Comparison of ENCODE assay signal across 19 cellular contexts in genomic region chr1:29523531-29523930, GRCh38.
A peak's percentile ranks its signal among the peaks of the same experiment; 100 is the strongest.
DNase-seq lines count a peak whose midpoint lies in the region; ATAC-seq and TF ChIP-seq lines count a peak whose summit lies in the region.
"Had no signal": no experiment of that assay in that cellular context is flagged by ENCODE, and none has a peak within 500 bp of the region (broad histone marks: within the 10 kb centered on the region; RNA-seq: fewer than 3 reads in every experiment).

No MANE protein-coding gene starts in this region.

- peaks cover 8% of the 10 kb centered on the region; the same call in 2 of the 3 replicates for H3K9me3 Mint-ChIP-seq in GM23338
- peaks cover 0 to 10% (median 4%) of the 10 kb centered on the region in 8 donors for H3K9me3 Mint-ChIP-seq in CD4-positive, alpha-beta memory T cell
- H3K9me3 Mint-ChIP-seq in activated T-cell treated with anti-CD3 and anti-CD28 coated beads, Interleukin-2, amount 50 U/mL, for 24 hours: peaks cover 2% of the 10 kb centered on the region

- H3K4me2 ChIP-seq in GM23338: no peak overlapping the region

- no peak overlapping the region for H3K4me3 ChIP-seq in GM23338
- H3K4me3 ChIP-seq in NT2/D1 (ENCODE audit: insufficient read length, low read depth): no peak overlapping the region
- H3K4me3 ChIP-seq in sigmoid colon: no peak overlapping the region
- no peak overlapping the region for H3K4me3 ChIP-seq in CD4-positive, alpha-beta memory T cell (ENCODE audit: low read length in 2 of 2)
- H3K4me3 ChIP-seq: SJSA1 had no signal

- H3K9me2 ChIP-seq in GM23338 (ENCODE audit: insufficient read depth): no peaks in the 10 kb centered on the region

- DNase-seq in GM23338 (ENCODE audit: low spot score) (no peak), NT2/D1 (ENCODE audit: low read depth, low spot score) (no peak), islet precursor cell (peak; percentile 40), sigmoid colon (peak; percentile 12), GM20000 (ENCODE audit: low spot score) (no peak)
- DNase-seq in CD4-positive, alpha-beta memory T cell: no peak
- DNase-seq in activated T-cell treated with anti-CD3 and anti-CD28 coated beads, Interleukin-2, amount 50 U/mL, for 24 hours: no peak
- DNase-seq: DMS 273 treated with DMSO at 0.1 percent for 48 hours; IMR-90; Karpas-422; MM.1S; NCI-H1092 treated with DMSO at 0.1 percent for 48 hours; NCI-H226; NCI-H524 treated with DMSO at 0.1 percent for 48 hours; NK-92 treated with Interleukin-12 subunit alpha and Interleukin-12 subunit beta, amount 100 ng/mL, for 24 hours; PC-3 had no signal

- peak overlapping the region; percentile 50; the same call in 1 of the 2 replicates for H3K27ac Mint-ChIP-seq in GM23338
- no peak overlapping the region for H3K27ac Mint-ChIP-seq in CD4-positive, alpha-beta memory T cell
- H3K27ac Mint-ChIP-seq in activated T-cell treated with anti-CD3 and anti-CD28 coated beads, Interleukin-2, amount 50 U/mL, for 24 hours: no peak overlapping the region

- peak overlapping the region; percentile 29 for H3K9ac ChIP-seq in NT2/D1 (ENCODE audit: insufficient read length, low read depth)

- peak overlapping the region; percentile 72; the same call in 1 of the 2 replicates for H2AFZ ChIP-seq in GM23338

- no peak for TF ChIP-seq EP300 in sigmoid colon (IDR thresholded peaks at IDR 0.05)

- WGBS in sigmoid colon, 2 donors: 70 to 73% methylated on average over 10 of the region's 10 CpGs

- ATAC-seq in GM23338: peak; percentile 18; the same call in 1 of the 3 replicates
- ATAC-seq: PC-3 had no signal

- peaks cover 19% of the 10 kb centered on the region for H3K4me1 Mint-ChIP-seq in GM23338
- no peaks in the 10 kb centered on the region for H3K4me1 Mint-ChIP-seq in CD4-positive, alpha-beta memory T cell
- no peaks in the 10 kb centered on the region for H3K4me1 Mint-ChIP-seq in activated T-cell treated with anti-CD3 and anti-CD28 coated beads, Interleukin-2, amount 50 U/mL, for 24 hours (ENCODE audit: low read depth)

- POLR2A ChIA-PET in CD4-positive, alpha-beta memory T cell (lab: Charles Lee; ENCODE audit: partially characterized antibody): no interaction called here

- no peak overlapping the region for H3K27ac ChIP-seq in GM23338 (ENCODE audit: low read depth)
- H3K27ac ChIP-seq in sigmoid colon: no peak overlapping the region
- H3K27ac ChIP-seq in CD4-positive, alpha-beta memory T cell (ENCODE audit: low read depth, low read length): no peak overlapping the region
- H3K27ac ChIP-seq: C4-2B, RWPE1, SJSA1 had no signal

- no peaks in the 10 kb centered on the region for H3K27me3 ChIP-seq in GM23338 (ENCODE audit: insufficient read depth)
- H3K27me3 ChIP-seq in NT2/D1 (ENCODE audit: insufficient read depth, insufficient read length): peaks cover 4% of the 10 kb centered on the region
- H3K27me3 ChIP-seq in sigmoid colon: peaks cover 0 to 51% (median 9%) of the 10 kb centered on the region in 3 donors
- H3K27me3 ChIP-seq in CD4-positive, alpha-beta memory T cell (ENCODE audit: insufficient read depth, low read length): no peaks in the 10 kb centered on the region
- H3K27me3 ChIP-seq: SJSA1 had no signal

- TF ChIP-seq CTCF in GM23338 (conservative IDR thresholded peaks at IDR 0.05; ENCODE audit: low read depth in 2 of 2) (no peak), sigmoid colon (IDR thresholded peaks at IDR 0.05) (no peak), GM20000 (IDR thresholded peaks at IDR 0.05; ENCODE audit: extremely low read depth, missing control alignments) (no peak)

- no peak for TF ChIP-seq POLR2A in sigmoid colon (IDR thresholded peaks at IDR 0.05)

- H3K27me3 Mint-ChIP-seq in GM23338 (ENCODE audit: insufficient read depth, low read depth, poor library complexity): peaks cover 7% of the 10 kb centered on the region
- H3K27me3 Mint-ChIP-seq in CD4-positive, alpha-beta memory T cell: peaks cover 20 to 21% of the 10 kb centered on the region in 2 donors
- peaks cover 41% of the 10 kb centered on the region for H3K27me3 Mint-ChIP-seq in activated T-cell treated with anti-CD3 and anti-CD28 coated beads, Interleukin-2, amount 50 U/mL, for 24 hours

- H3K9me3 ChIP-seq in NT2/D1 (ENCODE audit: insufficient read depth, low read length) (no peaks in the 10 kb centered on the region), sigmoid colon (no peaks in the 10 kb centered on the region)
- H3K9me3 ChIP-seq in CD4-positive, alpha-beta memory T cell (ENCODE audit: control insufficient read depth in 1 of 2, low read length in 2 of 2): no peaks in the 10 kb centered on the region
- H3K9me3 ChIP-seq: SJSA1 had no signal

- intact Hi-C loops in sigmoid colon (cut with DNase I): no loop called here
- intact Hi-C loops in CD4-positive, alpha-beta memory T cell (cut with micrococcal nuclease): no loop called here

- CTCF ChIA-PET in CD4-positive, alpha-beta memory T cell (lab: Charles Lee; ENCODE audit: partially characterized antibody): no interaction called here

- H3K4me3 Mint-ChIP-seq in GM23338: no peak overlapping the region; the same call in 2 of the 3 replicates
- H3K4me3 Mint-ChIP-seq in CD4-positive, alpha-beta memory T cell: no peak overlapping the region
- H3K4me3 Mint-ChIP-seq in activated T-cell treated with anti-CD3 and anti-CD28 coated beads, Interleukin-2, amount 50 U/mL, for 24 hours: no peak overlapping the region

- no peaks in the 10 kb centered on the region for H4K20me1 ChIP-seq in GM23338 (replicated peaks; ENCODE audit: insufficient read depth)

- H3K4me1 ChIP-seq in GM23338 (ENCODE audit: insufficient read depth) (no peaks in the 10 kb centered on the region), NT2/D1 (ENCODE audit: insufficient read depth, insufficient read length) (peaks cover 34% of the 10 kb centered on the region), sigmoid colon (no peaks in the 10 kb centered on the region)
- no peaks in the 10 kb centered on the region for H3K4me1 ChIP-seq in CD4-positive, alpha-beta memory T cell (ENCODE audit: insufficient read depth, low read length)
- H3K4me1 ChIP-seq: SJSA1 had no signal

- H3K36me3 ChIP-seq in GM23338 (ENCODE audit: insufficient read depth): no peaks in the 10 kb centered on the region
- no peaks in the 10 kb centered on the region for H3K36me3 ChIP-seq in NT2/D1 (ENCODE audit: insufficient read depth, insufficient read length, low read length)
- no peaks in the 10 kb centered on the region for H3K36me3 ChIP-seq in sigmoid colon
- no peaks in the 10 kb centered on the region for H3K36me3 ChIP-seq in CD4-positive, alpha-beta memory T cell (ENCODE audit: insufficient read depth, low read length)
- H3K36me3 ChIP-seq: SJSA1 had no signal

- H3K79me2 ChIP-seq in GM23338 (replicated peaks; ENCODE audit: insufficient read depth): no peaks in the 10 kb centered on the region

- H3K36me3 Mint-ChIP-seq in GM23338 (ENCODE audit: low read depth): no peaks in the 10 kb centered on the region; the same call in 2 of the 3 replicates
- H3K36me3 Mint-ChIP-seq in CD4-positive, alpha-beta memory T cell: no peaks in the 10 kb centered on the region
- no peaks in the 10 kb centered on the region for H3K36me3 Mint-ChIP-seq in activated T-cell treated with anti-CD3 and anti-CD28 coated beads, Interleukin-2, amount 50 U/mL, for 24 hours (ENCODE audit: low read depth)

- H3F3A ChIP-seq in GM23338 (replicated peaks; ENCODE audit: low read depth): no peaks in the 10 kb centered on the region

TF ChIP-seq in GM23338, 12 proteins besides CTCF, POLR2A, EP300 and RAD21:
- TF ChIP-seq ZNF114 (CRISPR knock-in tag; IDR thresholded peaks at IDR 0.05) (no peak), EZH2 (IDR thresholded peaks at IDR 0.05; ENCODE audit: low read depth, unreplicated experiment) (no peak), STAT1 (IDR thresholded peaks at IDR 0.05; ENCODE audit: unreplicated experiment) (no peak)

Comparison
In these comparisons a context has a peak if more than half of its experiments do, and no peak if none do; other contexts are left out.
1. DNase-seq: peak in islet precursor cell (single experiment) and sigmoid colon (single experiment); none in GM23338 (single experiment), NT2/D1 (single experiment), GM20000 (single experiment), CD4-positive, alpha-beta memory T cell (0 of 5) and activated T-cell treated with anti-CD3 and anti-CD28 coated beads, Interleukin-2, amount 50 U/mL, for 24 hours (single experiment).